Comparison of ENCODE assay signal across 10 cellular contexts in genomic region chr1:58251415-58252073, GRCh38.
DNase-seq lines count a peak whose midpoint lies in the region; ATAC-seq and TF ChIP-seq lines count a peak whose summit lies in the region.
"Had no signal": no experiment of that assay in that cellular context is flagged by ENCODE, and none has a peak within 500 bp of the region (broad histone marks: within the 10 kb centered on the region; RNA-seq: fewer than 3 reads in every experiment).

No MANE protein-coding gene starts in this region.

- DNase-seq in ACHN (peak; percentile 16), ELR (ENCODE audit: low read depth) (peak; percentile 35), M059J (ENCODE audit: low read depth) (peak; percentile 21), endothelial cell (ENCODE audit: low spot score) (peak; percentile 29)
- no peak for DNase-seq in stimulated activated CD8-positive, alpha-beta memory T cell treated with anti-CD3 and anti-CD28 coated beads, Interleukin-4, amount 100 ng/mL, for 48 hours
- DNase-seq in activated CD4-positive, alpha-beta T cell treated with anti-CD3 and anti-CD28 coated beads, Interleukin-2, amount 50 U/mL, for 4 hours, result no peak
- DNase-seq: lower lobe of right lung; stimulated activated CD4-positive, alpha-beta T cell treated with anti-CD3 and anti-CD28 coated beads, Interleukin-2, amount 100 ng/mL, for 48 hours had no signal

- no peak overlapping the region for H3K27ac Mint-ChIP-seq in endothelial cell (ENCODE audit: unreplicated experiment)

- peaks cover 6% of the 10 kb centered on the region for H3K27me3 Mint-ChIP-seq in endothelial cell (ENCODE audit: unreplicated experiment)

- no peak overlapping the region for H3K4me3 Mint-ChIP-seq in endothelial cell (ENCODE audit: unreplicated experiment)

- ATAC-seq in GM21526 (IDR thresholded peaks at IDR 0.05; ENCODE audit: low FRiP score, unreplicated experiment) (no peak), HG03571 (IDR thresholded peaks at IDR 0.05; ENCODE audit: unreplicated experiment) (no peak)

- no peaks in the 10 kb centered on the region for H3K9me3 Mint-ChIP-seq in endothelial cell (ENCODE audit: unreplicated experiment)

- H3K36me3 Mint-ChIP-seq in endothelial cell (ENCODE audit: low read depth, unreplicated experiment), result no peaks in the 10 kb centered on the region

- H3K4me1 Mint-ChIP-seq in endothelial cell (ENCODE audit: unreplicated experiment), result peaks cover 15% of the 10 kb centered on the region

- TF ChIP-seq CTCF in endothelial cell (IDR thresholded peaks at IDR 0.05; ENCODE audit: unreplicated experiment), result peak; percentile 29

- in situ Hi-C loops in ACHN (cut with HindIII; ENCODE audit: low pct_ligation_motif_present, low pct_unique_long_range_greater_than_20kb, low sequenced_read_pairs), result no loop called here

Comparison
In these comparisons a context has a peak if more than half of its experiments do, and no peak if none do; other contexts are left out.
1. DNase-seq: peak in ACHN (single experiment), ELR (single experiment), M059J (single experiment) and endothelial cell (single experiment); none in stimulated activated CD8-positive, alpha-beta memory T cell treated with anti-CD3 and anti-CD28 coated beads, Interleukin-4, amount 100 ng/mL, for 48 hours (single experiment) and activated CD4-positive, alpha-beta T cell treated with anti-CD3 and anti-CD28 coated beads, Interleukin-2, amount 50 U/mL, for 4 hours (0 of 2).